Comparison of ENCODE assay signal across 27 cellular contexts in the genomic region with DNA sequence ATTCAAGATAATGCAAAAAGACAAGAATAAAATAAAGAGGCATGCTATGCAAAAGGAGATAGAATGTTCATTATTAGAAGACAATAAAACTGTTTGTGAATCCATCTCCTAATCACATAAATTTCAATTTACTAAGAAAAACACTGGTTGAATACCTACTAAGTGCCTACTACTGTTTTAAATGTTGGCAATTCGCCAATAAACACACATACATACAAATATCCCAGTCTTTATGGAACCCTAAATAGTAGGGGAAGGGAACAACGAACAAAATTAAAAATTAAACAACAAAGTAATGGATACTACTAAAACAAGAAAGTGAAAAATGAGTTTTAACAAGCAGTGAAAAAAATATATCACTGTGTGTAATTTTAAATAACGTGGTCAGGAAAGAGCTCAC.
"Had no signal": no experiment of that assay in that cellular context is flagged by ENCODE, and none has a peak within 500 bp of the region (broad histone marks: within the 10 kb centered on the region; RNA-seq: fewer than 3 reads in every experiment).

No MANE protein-coding gene starts in this region.

- H3K4me3 ChIP-seq: stomach, suprapubic skin, testis, thoracic aorta, thyroid gland, tibial artery, tibial nerve, transverse colon, upper lobe of left lung, upper lobe of right lung, uterus, vagina had no signal

- H3K9me3 ChIP-seq: suprapubic skin, testis, thoracic aorta, thyroid gland, tibial artery, tibial nerve, transverse colon, upper lobe of left lung, upper lobe of right lung, uterus, vagina had no signal

- FAIRE-seq: urothelium cell line had no signal

- DNase-seq: stimulated activated CD4-positive, alpha-beta T cell treated with anti-CD3 and anti-CD28 coated beads, Interleukin-2, amount 100 ng/mL, for 48 hours; stimulated activated CD4-positive, alpha-beta T cell treated with anti-CD3 and anti-CD28 coated beads, Interleukin-4, amount 100 ng/mL, for 1 hour; stimulated activated CD4-positive, alpha-beta T cell treated with anti-CD3 and anti-CD28 coated beads, Interleukin-4, amount 100 ng/mL, for 24 hours; stimulated activated CD4-positive, alpha-beta T cell treated with anti-CD3 and anti-CD28 coated beads, Interleukin-4, amount 100 ng/mL, for 4 hours; stimulated activated CD8-positive, alpha-beta memory T cell treated with anti-CD3 and anti-CD28 coated beads, Interleukin-4, amount 100 ng/mL, for 48 hours; stimulated activated naive B cell treated with anti-CD40 and anti-IgM and Interleukin-4, amounts not matched to agents 10 μg/mL and 1 μg/mL and 100 μg/mL, for 72 hours; stimulated activated naive CD4-positive, alpha-beta T cell; stimulated activated naive CD4-positive, alpha-beta T cell treated with Interleukin-2 at 50 U/mL for 16 hours; stimulated activated naive CD8-positive, alpha-beta T cell treated with anti-CD3 and anti-CD28 coated beads, Interleukin-15, amount 100 ng/mL, for 72 hours; stimulated activated naive CD8-positive, alpha-beta T cell treated with anti-CD3 and anti-CD28 coated beads, Interleukin-15, Interleukin-2, amounts not matched to agents 100 U/mL and 50 U/mL, for 24 hours; stomach; substantia nigra; testis; thyroid gland; tibial artery; transverse colon; trophoblast cell; upper lobe of left lung; uterus had no signal

- H3K36me3 ChIP-seq: thoracic aorta, thyroid gland, transverse colon, upper lobe of left lung, upper lobe of right lung, uterus had no signal

- H3K27me3 ChIP-seq: stomach, suprapubic skin, testis, thyroid gland, tibial artery, tibial nerve, transverse colon, upper lobe of left lung, upper lobe of right lung, uterus, vagina had no signal

- H3K27ac ChIP-seq: stomach, suprapubic skin, testis, thoracic aorta, thyroid gland, tibial artery, tibial nerve, transverse colon, upper lobe of left lung, upper lobe of right lung, uterus, vagina had no signal

- ATAC-seq: stimulated activated effector memory CD8-positive, alpha-beta T cell treated with anti-CD3 and anti-CD28 coated beads, Interleukin-12 subunit alpha, Interleukin-12 subunit beta, amount 100 ng/mL, for 72 hours; stimulated activated memory B cell treated with anti-CD40 and anti-IgM and Interleukin-4, amounts not matched to agents 10 μg/mL and 1 μg/mL and 100 μg/mL, for 72 hours; stimulated activated naive B cell treated with anti-CD40 and anti-IgM and Interleukin-4, amounts not matched to agents 10 μg/mL and 1 μg/mL and 100 μg/mL, for 72 hours; stimulated activated naive CD8-positive, alpha-beta T cell treated with anti-CD3 and anti-CD28 coated beads, Interleukin-15, amount 100 ng/mL, for 72 hours; stimulated activated naive CD8-positive, alpha-beta T cell treated with anti-CD3 and anti-CD28 coated beads, Interleukin-15, Interleukin-2, amounts not matched to agents 100 U/mL and 50 U/mL, for 24 hours; upper lobe of right lung had no signal

- H3K4me1 ChIP-seq: stomach, suprapubic skin, testis, thyroid gland, tibial artery, tibial nerve, upper lobe of left lung, upper lobe of right lung, uterus, vagina had no signal
